In the genomic region with DNA sequence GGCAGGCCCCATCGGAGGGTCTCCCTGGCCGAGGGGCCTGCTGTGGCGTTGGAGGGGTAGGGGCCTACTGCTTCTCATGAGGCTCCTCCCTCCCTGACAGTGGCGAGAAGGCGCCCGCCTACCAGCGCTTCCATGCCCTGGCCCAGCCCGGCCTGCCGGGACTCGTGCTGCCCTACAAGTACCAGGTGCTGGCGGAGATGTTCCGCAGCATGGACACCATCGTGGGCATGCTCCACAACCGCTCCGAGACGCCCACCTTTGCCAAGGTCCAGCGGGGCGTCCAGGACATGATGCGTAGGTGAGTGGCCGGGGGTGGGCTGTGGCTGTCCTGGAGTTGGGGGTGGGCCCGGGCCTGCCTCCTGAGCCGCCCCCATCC, we compare ENCODE assay signal across 10 cellular contexts. TPM values are rescaled to one million over a fixed set of nuclear protein-coding genes. Genes with fewer than 3 reads are reported as not detected.
A peak's percentile ranks its signal among the peaks of the same experiment; 100 is the strongest.
DNase-seq lines count a peak whose midpoint lies in the region; ATAC-seq and TF ChIP-seq lines count a peak whose summit lies in the region.
"Had no signal": no experiment of that assay in that cellular context is flagged by ENCODE, and none has a peak within 500 bp of the region (broad histone marks: within the 10 kb centered on the region; RNA-seq: fewer than 3 reads in every experiment).

No MANE protein-coding gene starts in this region.

- DNase-seq in HAP-1 (ENCODE audit: low spot score in 2 of 2), result peak in 1 of 2 experiments; percentile 49
- DNase-seq in hepatocyte (ENCODE audit: low spot score), result no peak
- DNase-seq in CD4-positive, alpha-beta memory T cell, result no peak
- no peak for DNase-seq in C1 segment of cervical spinal cord (lab: John Stamatoyannopoulos, UW)
- DNase-seq: effector memory CD8-positive, alpha-beta T cell; RPMI8226 had no signal

- peaks cover 0 to 15% of the 10 kb centered on the region in 2 donors for H3K36me3 Mint-ChIP-seq in CD4-positive, alpha-beta memory T cell

- H3K4me2 ChIP-seq in hepatocyte, result peak overlapping the region; percentile 92

- in situ Hi-C loops in HAP-1 (cut with MboI; ENCODE audit: low sequenced_read_pairs), result loop anchor here (25.0 kb wide), 1 partner anchor 757 kb away; a partner anchor contains a TSS

- H3K79me2 ChIP-seq in hepatocyte, result peaks cover 20% of the 10 kb centered on the region

- H4K20me1 ChIP-seq in hepatocyte (ENCODE audit: insufficient read depth, poor library complexity, severe bottlenecking), result no peaks in the 10 kb centered on the region

- H3K27ac ChIP-seq in C4-2B (peak overlapping the region; percentile 93), hepatocyte (no peak overlapping the region)
- H3K27ac ChIP-seq in CD4-positive, alpha-beta memory T cell (ENCODE audit: low read depth, low read length), result no peak overlapping the region

- H3K9me3 ChIP-seq in HAP-1 (no peaks in the 10 kb centered on the region), hepatocyte (ENCODE audit: low read depth) (no peaks in the 10 kb centered on the region)
- no peaks in the 10 kb centered on the region for H3K9me3 ChIP-seq in CD4-positive, alpha-beta memory T cell (ENCODE audit: control insufficient read depth in 1 of 2, low read length in 2 of 2)

- no peak overlapping the region for H3K4me3 Mint-ChIP-seq in CD4-positive, alpha-beta memory T cell

- peaks cover 62% of the 10 kb centered on the region for H3K36me3 ChIP-seq in HAP-1 (replicated peaks)
- H3K36me3 ChIP-seq in hepatocyte (replicated peaks; ENCODE audit: insufficient read depth, low read depth), result no peaks in the 10 kb centered on the region
- H3K36me3 ChIP-seq in CD4-positive, alpha-beta memory T cell (ENCODE audit: insufficient read depth, low read length), result peaks cover 13% of the 10 kb centered on the region

- peaks cover 14% of the 10 kb centered on the region for H3K4me1 ChIP-seq in HAP-1
- peaks cover 14% of the 10 kb centered on the region for H3K4me1 ChIP-seq in hepatocyte (ENCODE audit: insufficient read depth)
- H3K4me1 ChIP-seq in CD4-positive, alpha-beta memory T cell (ENCODE audit: insufficient read depth, low read length), result peaks cover 32% of the 10 kb centered on the region

- H2AFZ ChIP-seq in hepatocyte, result no peak overlapping the region

- no peaks in the 10 kb centered on the region for H3K27me3 Mint-ChIP-seq in CD4-positive, alpha-beta memory T cell
- H3K27me3 Mint-ChIP-seq: effector memory CD8-positive, alpha-beta T cell had no signal

- no peaks in the 10 kb centered on the region for H3K9me2 ChIP-seq in hepatocyte (replicated peaks; ENCODE audit: insufficient read depth)

- H3K9me3 Mint-ChIP-seq in CD4-positive, alpha-beta memory T cell, result no peaks in the 10 kb centered on the region
- H3K9me3 Mint-ChIP-seq: effector memory CD8-positive, alpha-beta T cell had no signal

- peaks cover 7 to 34% (median 15%) of the 10 kb centered on the region in 4 donors for H3K4me1 Mint-ChIP-seq in CD4-positive, alpha-beta memory T cell

- intact Hi-C loops in CD4-positive, alpha-beta memory T cell (cut with micrococcal nuclease), result no loop called here

- TF ChIP-seq CTCF in C4-2B (conservative IDR thresholded peaks at IDR 0.05) (no peak), hepatocyte (IDR thresholded peaks at IDR 0.05; ENCODE audit: poor library complexity) (no peak)

- WGBS in hepatocyte (ENCODE audit: low lambda C conversion rate, missing lambda C conversion rate), result 96% methylated on average over 20 of the region's 22 CpGs

- CTCF ChIA-PET in CD4-positive, alpha-beta memory T cell (lab: Charles Lee; ENCODE audit: partially characterized antibody), result no interaction called here

- POLR2A ChIA-PET in CD4-positive, alpha-beta memory T cell (lab: Charles Lee; ENCODE audit: partially characterized antibody), result interaction anchor here (1.3 to 11.8 kb wide), 2 partner anchors 23 to 68 kb away, joined by 3 to 206 read pairs; a partner anchor contains a TSS

- peak overlapping the region; percentile 77 for H3K4me3 ChIP-seq in HAP-1
- H3K4me3 ChIP-seq in hepatocyte, result no peak overlapping the region
- H3K4me3 ChIP-seq in CD4-positive, alpha-beta memory T cell (ENCODE audit: low read length in 2 of 2), result no peak overlapping the region

- H3K27me3 ChIP-seq in HAP-1 (ENCODE audit: low read depth) (no peaks in the 10 kb centered on the region), hepatocyte (no peaks in the 10 kb centered on the region)
- no peaks in the 10 kb centered on the region for H3K27me3 ChIP-seq in CD4-positive, alpha-beta memory T cell (ENCODE audit: insufficient read depth, low read length)

- H3K27ac Mint-ChIP-seq in CD4-positive, alpha-beta memory T cell, result no peak overlapping the region
- H3K27ac Mint-ChIP-seq: effector memory CD8-positive, alpha-beta T cell had no signal

- ATAC-seq in SK-N-SH treated with all-trans-retinoic acid at 6 μM for 48 hours (peak; percentile 1; the same call in 2 of the 3 replicates), HG03025 (IDR thresholded peaks at IDR 0.05; ENCODE audit: low FRiP score, unreplicated experiment) (no peak), HG03280 (IDR thresholded peaks at IDR 0.05; ENCODE audit: unreplicated experiment) (no peak)
- ATAC-seq: effector memory CD8-positive, alpha-beta T cell had no signal

TF ChIP-seq in SK-N-SH treated with all-trans-retinoic acid at 6 μM for 48 hours, 23 proteins besides CTCF, POLR2A, EP300 and RAD21 (continues in another document):
- no peak for TF ChIP-seq ZNF8 (CRISPR knock-in tag; IDR thresholded peaks at IDR 0.05)
- no peak for TF ChIP-seq ZC3H10 (CRISPR knock-in tag; IDR thresholded peaks at IDR 0.05)
- TF ChIP-seq, protein P1, sequence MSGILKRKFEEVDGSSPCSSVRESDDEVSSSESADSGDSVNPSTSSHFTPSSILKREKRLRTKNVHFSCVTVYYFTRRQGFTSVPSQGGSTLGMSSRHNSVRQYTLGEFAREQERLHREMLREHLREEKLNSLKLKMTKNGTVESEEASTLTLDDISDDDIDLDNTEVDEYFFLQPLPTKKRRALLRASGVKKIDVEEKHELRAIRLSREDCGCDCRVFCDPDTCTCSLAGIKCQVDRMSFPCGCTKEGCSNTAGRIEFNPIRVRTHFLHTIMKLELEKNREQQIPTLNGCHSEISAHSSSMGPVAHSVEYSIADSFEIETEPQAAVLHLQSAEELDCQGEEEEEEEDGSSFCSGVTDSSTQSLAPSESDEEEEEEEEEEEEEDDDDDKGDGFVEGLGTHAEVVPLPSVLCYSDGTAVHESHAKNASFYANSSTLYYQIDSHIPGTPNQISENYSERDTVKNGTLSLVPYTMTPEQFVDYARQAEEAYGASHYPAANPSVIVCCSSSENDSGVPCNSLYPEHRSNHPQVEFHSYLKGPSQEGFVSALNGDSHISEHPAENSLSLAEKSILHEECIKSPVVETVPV (CRISPR knock-in tag; IDR thresholded peaks at IDR 0.05), result no peak
- TF ChIP-seq, protein P2, sequence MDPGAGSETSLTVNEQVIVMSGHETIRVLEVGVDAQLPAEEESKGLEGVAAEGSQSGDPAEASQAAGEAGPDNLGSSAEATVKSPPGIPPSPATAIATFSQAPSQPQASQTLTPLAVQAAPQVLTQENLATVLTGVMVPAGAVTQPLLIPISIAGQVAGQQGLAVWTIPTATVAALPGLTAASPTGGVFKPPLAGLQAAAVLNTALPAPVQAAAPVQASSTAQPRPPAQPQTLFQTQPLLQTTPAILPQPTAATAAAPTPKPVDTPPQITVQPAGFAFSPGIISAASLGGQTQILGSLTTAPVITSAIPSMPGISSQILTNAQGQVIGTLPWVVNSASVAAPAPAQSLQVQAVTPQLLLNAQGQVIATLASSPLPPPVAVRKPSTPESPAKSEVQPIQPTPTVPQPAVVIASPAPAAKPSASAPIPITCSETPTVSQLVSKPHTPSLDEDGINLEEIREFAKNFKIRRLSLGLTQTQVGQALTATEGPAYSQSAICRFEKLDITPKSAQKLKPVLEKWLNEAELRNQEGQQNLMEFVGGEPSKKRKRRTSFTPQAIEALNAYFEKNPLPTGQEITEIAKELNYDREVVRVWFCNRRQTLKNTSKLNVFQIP (CRISPR knock-in tag; IDR thresholded peaks at IDR 0.05; ENCODE audit: borderline replicate concordance, low read depth), result no peak
- no peak for TF ChIP-seq ARNTL (CRISPR knock-in tag; IDR thresholded peaks at IDR 0.05; ENCODE audit: borderline replicate concordance, low read depth)
- TF ChIP-seq, protein P3, sequence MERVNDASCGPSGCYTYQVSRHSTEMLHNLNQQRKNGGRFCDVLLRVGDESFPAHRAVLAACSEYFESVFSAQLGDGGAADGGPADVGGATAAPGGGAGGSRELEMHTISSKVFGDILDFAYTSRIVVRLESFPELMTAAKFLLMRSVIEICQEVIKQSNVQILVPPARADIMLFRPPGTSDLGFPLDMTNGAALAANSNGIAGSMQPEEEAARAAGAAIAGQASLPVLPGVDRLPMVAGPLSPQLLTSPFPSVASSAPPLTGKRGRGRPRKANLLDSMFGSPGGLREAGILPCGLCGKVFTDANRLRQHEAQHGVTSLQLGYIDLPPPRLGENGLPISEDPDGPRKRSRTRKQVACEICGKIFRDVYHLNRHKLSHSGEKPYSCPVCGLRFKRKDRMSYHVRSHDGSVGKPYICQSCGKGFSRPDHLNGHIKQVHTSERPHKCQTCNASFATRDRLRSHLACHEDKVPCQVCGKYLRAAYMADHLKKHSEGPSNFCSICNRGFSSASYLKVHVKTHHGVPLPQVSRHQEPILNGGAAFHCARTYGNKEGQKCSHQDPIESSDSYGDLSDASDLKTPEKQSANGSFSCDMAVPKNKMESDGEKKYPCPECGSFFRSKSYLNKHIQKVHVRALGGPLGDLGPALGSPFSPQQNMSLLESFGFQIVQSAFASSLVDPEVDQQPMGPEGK (CRISPR knock-in tag; IDR thresholded peaks at IDR 0.05; ENCODE audit: borderline replicate concordance), result no peak
- TF ChIP-seq RARB (CRISPR knock-in tag; IDR thresholded peaks at IDR 0.05), result no peak
- no peak for TF ChIP-seq ZFP3 (CRISPR knock-in tag; IDR thresholded peaks at IDR 0.05)
- no peak for TF ChIP-seq SNAI2 (CRISPR knock-in tag; IDR thresholded peaks at IDR 0.05)
- no peak for TF ChIP-seq GLIS3 (CRISPR knock-in tag; IDR thresholded peaks at IDR 0.05)
- TF ChIP-seq OSR1 (CRISPR knock-in tag; IDR thresholded peaks at IDR 0.05), result no peak

RNA-seq across cellular contexts. Expression of a gene that starts 1.7 kb away (rescaled TPM):
- total RNA-seq in hepatocyte, result 5.2 and 6.9 TPM in 2 replicates
- 5.1 and 6.8 TPM in 2 replicates for polyA plus RNA-seq in hepatocyte
- under 1 TPM; 0.17 TPM for total RNA-seq in CD4-positive, alpha-beta memory T cell
- polyA plus RNA-seq in CD4-positive, alpha-beta memory T cell, result under 1 TPM; 0.19 to 0.26 TPM

RNA-seq across cellular contexts. Expression of a gene that starts 6.4 kb away (rescaled TPM):
- total RNA-seq in hepatocyte, result 101 and 119 TPM in 2 replicates
- polyA plus RNA-seq in hepatocyte, result 237 and 273 TPM in 2 replicates
- 100 to 1,000 TPM; 171 to 175 TPM for total RNA-seq in CD4-positive, alpha-beta memory T cell
- 100 to 1,000 TPM; 569 to 624 TPM for polyA plus RNA-seq in CD4-positive, alpha-beta memory T cell

RNA-seq across cellular contexts. Expression of a gene that starts 20.3 kb away (rescaled TPM):
- total RNA-seq in hepatocyte, result 47.0 and 77.0 TPM in 2 replicates
- polyA plus RNA-seq in hepatocyte, result 70.6 and 87.9 TPM in 2 replicates
- 100 to 1,000 TPM; 274 to 302 TPM for total RNA-seq in CD4-positive, alpha-beta memory T cell
- polyA plus RNA-seq in CD4-positive, alpha-beta memory T cell, result 10 to 100 TPM; 12.0 to 67.5 TPM

RNA-seq across cellular contexts. Expression of a gene that starts 51.4 kb away (rescaled TPM):
- total RNA-seq in hepatocyte, result 19.6 and 22.4 TPM in 2 replicates
- polyA plus RNA-seq in hepatocyte, result 38.9 and 53.5 TPM in 2 replicates
- 10 to 100 TPM; 58.8 to 65.7 TPM for total RNA-seq in CD4-positive, alpha-beta memory T cell
- polyA plus RNA-seq in CD4-positive, alpha-beta memory T cell, result 1 to 10 TPM; 5.6 to 8.7 TPM

RNA-seq across cellular contexts. Expression of a gene that starts 51.6 kb away (rescaled TPM):
- total RNA-seq in hepatocyte, result 58.7 and 70.8 TPM in 2 replicates
- 191 and 215 TPM in 2 replicates for polyA plus RNA-seq in hepatocyte
- 10 to 100 TPM; 66.6 to 67.1 TPM for total RNA-seq in CD4-positive, alpha-beta memory T cell
- polyA plus RNA-seq in CD4-positive, alpha-beta memory T cell, result 100 to 1,000 TPM; 104 to 105 TPM
